ENCODE assay signal across 28 cellular contexts in the genomic region with DNA sequence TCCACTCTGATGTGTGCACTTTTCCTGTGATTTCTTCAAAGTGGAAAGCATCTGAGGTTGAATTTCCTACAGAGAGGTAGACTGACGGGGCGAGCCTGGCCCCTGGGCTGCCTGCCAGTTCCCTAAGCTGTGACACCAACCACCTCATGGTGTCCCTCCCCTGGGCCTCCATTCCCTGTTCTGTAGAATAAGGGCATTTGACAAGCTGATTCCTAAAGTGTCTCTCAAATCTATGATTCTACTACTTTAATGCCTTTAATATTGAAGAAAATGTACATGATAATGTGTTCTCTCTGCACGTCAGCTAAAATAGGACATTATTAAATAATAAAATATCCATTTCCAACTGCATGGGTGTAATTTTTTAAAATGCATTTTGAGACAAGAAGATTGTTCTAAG.
"Had no signal": no experiment of that assay in that cellular context is flagged by ENCODE, and none has a peak within 500 bp of the region (broad histone marks: within the 10 kb centered on the region; RNA-seq: fewer than 3 reads in every experiment).

No MANE protein-coding gene starts in this region.

- H3K9me3 ChIP-seq: stomach, suprapubic skin, testis, thoracic aorta, thyroid gland, tibial artery, tibial nerve, transverse colon, upper lobe of left lung, upper lobe of right lung, uterus, vagina had no signal

- H3K4me3 Mint-ChIP-seq: stimulated activated effector memory CD8-positive, alpha-beta T cell treated with anti-CD3 and anti-CD28 coated beads, Interleukin-12 subunit alpha, Interleukin-12 subunit beta, amount 100 ng/mL, for 72 hours; stimulated activated memory B cell treated with anti-CD40 and anti-IgM and Interleukin-4, amounts not matched to agents 10 μg/mL and 1 μg/mL and 100 μg/mL, for 72 hours; stimulated activated naive B cell treated with anti-CD40 and anti-IgM and Interleukin-4, amounts not matched to agents 10 μg/mL and 1 μg/mL and 100 μg/mL, for 72 hours; stimulated activated naive CD8-positive, alpha-beta T cell treated with anti-CD3 and anti-CD28 coated beads, Interleukin-15, amount 100 ng/mL, for 72 hours; stimulated activated naive CD8-positive, alpha-beta T cell treated with anti-CD3 and anti-CD28 coated beads, Interleukin-15, Interleukin-2, amounts not matched to agents 100 ng/mL and 50 ng/mL, for 24 hours; type B pancreatic cell had no signal

- H3K36me3 ChIP-seq: stomach, suprapubic skin, thoracic aorta, thyroid gland, tibial artery, tibial nerve, transverse colon, upper lobe of left lung, upper lobe of right lung, uterus, vagina had no signal

- H3K36me3 Mint-ChIP-seq: stimulated activated effector memory CD8-positive, alpha-beta T cell treated with anti-CD3 and anti-CD28 coated beads, Interleukin-12 subunit alpha, Interleukin-12 subunit beta, amount 100 ng/mL, for 72 hours; stimulated activated memory B cell treated with anti-CD40 and anti-IgM and Interleukin-4, amounts not matched to agents 10 μg/mL and 1 μg/mL and 100 μg/mL, for 72 hours; stimulated activated naive B cell treated with anti-CD40 and anti-IgM and Interleukin-4, amounts not matched to agents 10 μg/mL and 1 μg/mL and 100 μg/mL, for 72 hours; type B pancreatic cell had no signal

- H3K4me1 Mint-ChIP-seq: stimulated activated effector memory CD8-positive, alpha-beta T cell treated with anti-CD3 and anti-CD28 coated beads, Interleukin-12 subunit alpha, Interleukin-12 subunit beta, amount 100 ng/mL, for 72 hours; stimulated activated memory B cell treated with anti-CD40 and anti-IgM and Interleukin-4, amounts not matched to agents 10 μg/mL and 1 μg/mL and 100 μg/mL, for 72 hours; stimulated activated naive B cell treated with anti-CD40 and anti-IgM and Interleukin-4, amounts not matched to agents 10 μg/mL and 1 μg/mL and 100 μg/mL, for 72 hours; stimulated activated naive CD8-positive, alpha-beta T cell treated with anti-CD3 and anti-CD28 coated beads, Interleukin-15, amount 100 ng/mL, for 72 hours had no signal

- H3K27me3 Mint-ChIP-seq: stimulated activated memory B cell treated with anti-CD40 and anti-IgM and Interleukin-4, amounts not matched to agents 10 μg/mL and 1 μg/mL and 100 μg/mL, for 72 hours; stimulated activated naive B cell treated with anti-CD40 and anti-IgM and Interleukin-4, amounts not matched to agents 10 μg/mL and 1 μg/mL and 100 μg/mL, for 72 hours; stimulated activated naive CD8-positive, alpha-beta T cell treated with anti-CD3 and anti-CD28 coated beads, Interleukin-15, amount 100 ng/mL, for 72 hours; stimulated activated naive CD8-positive, alpha-beta T cell treated with anti-CD3 and anti-CD28 coated beads, Interleukin-15, Interleukin-2, amounts not matched to agents 100 ng/mL and 50 ng/mL, for 24 hours had no signal

- H3K27ac ChIP-seq: stomach, suprapubic skin, testis, thoracic aorta, thyroid gland, tibial artery, tibial nerve, transverse colon, upper lobe of left lung, upper lobe of right lung, uterus, vagina had no signal

- H3K4me3 ChIP-seq: stomach, suprapubic skin, testis, thoracic aorta, thyroid gland, tibial artery, tibial nerve, transverse colon, upper lobe of left lung, upper lobe of right lung, uterus, vagina had no signal

- ATAC-seq: stimulated activated effector memory CD8-positive, alpha-beta T cell treated with anti-CD3 and anti-CD28 coated beads, Interleukin-12 subunit alpha, Interleukin-12 subunit beta, amount 100 ng/mL, for 72 hours; stimulated activated memory B cell treated with anti-CD40 and anti-IgM and Interleukin-4, amounts not matched to agents 10 μg/mL and 1 μg/mL and 100 μg/mL, for 72 hours; stimulated activated naive B cell treated with anti-CD40 and anti-IgM and Interleukin-4, amounts not matched to agents 10 μg/mL and 1 μg/mL and 100 μg/mL, for 72 hours; stimulated activated naive CD8-positive, alpha-beta T cell treated with anti-CD3 and anti-CD28 coated beads, Interleukin-15, amount 100 ng/mL, for 72 hours; stimulated activated naive CD8-positive, alpha-beta T cell treated with anti-CD3 and anti-CD28 coated beads, Interleukin-15, Interleukin-2, amounts not matched to agents 100 U/mL and 50 U/mL, for 24 hours; upper lobe of right lung had no signal

- H3K27me3 ChIP-seq: stomach, suprapubic skin, testis, thyroid gland, tibial artery, tibial nerve, transverse colon, upper lobe of left lung, upper lobe of right lung, uterus, vagina had no signal

- DNase-seq: stimulated activated CD4-positive, alpha-beta T cell treated with anti-CD3 and anti-CD28 coated beads, Interleukin-2, amount 100 ng/mL, for 48 hours; stimulated activated CD4-positive, alpha-beta T cell treated with anti-CD3 and anti-CD28 coated beads, Interleukin-4, amount 100 ng/mL, for 1 hour; stimulated activated CD4-positive, alpha-beta T cell treated with anti-CD3 and anti-CD28 coated beads, Interleukin-4, amount 100 ng/mL, for 24 hours; stimulated activated CD4-positive, alpha-beta T cell treated with anti-CD3 and anti-CD28 coated beads, Interleukin-4, amount 100 ng/mL, for 4 hours; stimulated activated CD8-positive, alpha-beta memory T cell treated with anti-CD3 and anti-CD28 coated beads, Interleukin-4, amount 100 ng/mL, for 48 hours; stimulated activated naive B cell treated with anti-CD40 and anti-IgM and Interleukin-4, amounts not matched to agents 10 μg/mL and 1 μg/mL and 100 μg/mL, for 72 hours; stimulated activated naive CD4-positive, alpha-beta T cell; stimulated activated naive CD4-positive, alpha-beta T cell treated with Interleukin-2 at 50 U/mL for 16 hours; stimulated activated naive CD8-positive, alpha-beta T cell treated with anti-CD3 and anti-CD28 coated beads, Interleukin-15, amount 100 ng/mL, for 72 hours; stimulated activated naive CD8-positive, alpha-beta T cell treated with anti-CD3 and anti-CD28 coated beads, Interleukin-15, Interleukin-2, amounts not matched to agents 100 U/mL and 50 U/mL, for 24 hours; stomach; substantia nigra; testis; thyroid gland; tibial artery; transverse colon; trophoblast cell; upper lobe of left lung; upper lobe of right lung; uterus had no signal

- H3K9me3 Mint-ChIP-seq: stimulated activated effector memory CD8-positive, alpha-beta T cell treated with anti-CD3 and anti-CD28 coated beads, Interleukin-12 subunit alpha, Interleukin-12 subunit beta, amount 100 ng/mL, for 72 hours; stimulated activated naive CD8-positive, alpha-beta T cell treated with anti-CD3 and anti-CD28 coated beads, Interleukin-15, Interleukin-2, amounts not matched to agents 100 ng/mL and 50 ng/mL, for 24 hours; type B pancreatic cell had no signal

- H3K27ac Mint-ChIP-seq: stimulated activated effector memory CD8-positive, alpha-beta T cell treated with anti-CD3 and anti-CD28 coated beads, Interleukin-12 subunit alpha, Interleukin-12 subunit beta, amount 100 ng/mL, for 72 hours; stimulated activated memory B cell treated with anti-CD40 and anti-IgM and Interleukin-4, amounts not matched to agents 10 μg/mL and 1 μg/mL and 100 μg/mL, for 72 hours; stimulated activated naive B cell treated with anti-CD40 and anti-IgM and Interleukin-4, amounts not matched to agents 10 μg/mL and 1 μg/mL and 100 μg/mL, for 72 hours; stimulated activated naive CD8-positive, alpha-beta T cell treated with anti-CD3 and anti-CD28 coated beads, Interleukin-15, amount 100 ng/mL, for 72 hours; stimulated activated naive CD8-positive, alpha-beta T cell treated with anti-CD3 and anti-CD28 coated beads, Interleukin-15, Interleukin-2, amounts not matched to agents 100 ng/mL and 50 ng/mL, for 24 hours; type B pancreatic cell had no signal
